8 cellular contexts compared by ENCODE assay signal in the genomic region with DNA sequence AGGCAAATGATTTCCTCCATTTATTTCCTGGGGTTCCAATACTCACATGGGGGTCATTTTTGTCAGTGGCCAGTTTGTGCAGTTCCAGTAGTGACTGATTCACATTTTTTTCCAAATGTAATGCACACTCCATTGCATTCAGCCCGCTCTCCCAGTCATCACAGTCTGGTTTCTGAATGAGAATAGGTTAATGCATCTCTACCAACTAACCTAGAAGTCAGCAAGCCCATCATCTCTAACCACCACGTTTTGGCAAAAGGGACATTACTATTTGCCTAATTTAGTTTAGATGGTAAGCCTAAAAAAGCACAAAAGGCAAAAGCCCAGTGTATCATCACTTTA. TPM values are rescaled to one million over a fixed set of nuclear protein-coding genes. Genes with fewer than 3 reads are reported as not detected.
DNase-seq lines count a peak whose midpoint lies in the region; ATAC-seq, FAIRE-seq and TF ChIP-seq lines count a peak whose summit lies in the region.

No MANE protein-coding gene starts in this region.

- peaks cover 48% of the 10 kb centered on the region for H3K4me1 Mint-ChIP-seq in activated T-cell treated with anti-CD3 and anti-CD28 coated beads, Interleukin-2, amount 50 U/mL, for 72 hours (ENCODE audit: low read depth)

- peak overlapping the region; percentile 84 to 98 for H3K4me3 Mint-ChIP-seq in activated T-cell treated with anti-CD3 and anti-CD28 coated beads, Interleukin-2, amount 50 U/mL, for 72 hours

- H3K36me3 ChIP-seq in right atrium auricular region = peaks cover 45% of the 10 kb centered on the region
- H3K36me3 ChIP-seq in small intestine (ENCODE audit: control insufficient read depth in 2 of 2, insufficient read depth in 2 of 2, low read length in 2 of 2) = peaks cover 0 to 7% of the 10 kb centered on the region in 2 donors

- no peak for TF ChIP-seq CTCF in right atrium auricular region (IDR thresholded peaks at IDR 0.05)

- H3K4me1 ChIP-seq in right atrium auricular region (peaks cover 0 to 73% of the 10 kb centered on the region in 2 donors), small intestine (ENCODE audit: control insufficient read depth in 2 of 2, insufficient read depth in 1 of 2, low read depth in 1 of 2, low read length in 1 of 2) (peaks cover 3 to 4% of the 10 kb centered on the region in 2 donors)

- peak overlapping the region; percentile 92 to 95 for H3K4me3 ChIP-seq in right atrium auricular region
- H3K4me3 ChIP-seq in small intestine (ENCODE audit: low read depth in 1 of 2, low read length in 2 of 2) = peak overlapping the region; percentile 40 to 81

- no peaks in the 10 kb centered on the region for H3K27me3 Mint-ChIP-seq in activated T-cell treated with anti-CD3 and anti-CD28 coated beads, Interleukin-2, amount 50 U/mL, for 72 hours (ENCODE audit: low read depth)

- no peaks in the 10 kb centered on the region for H3K9me3 Mint-ChIP-seq in activated T-cell treated with anti-CD3 and anti-CD28 coated beads, Interleukin-2, amount 50 U/mL, for 72 hours

- ATAC-seq in activated T-cell treated with anti-CD3 and anti-CD28 coated beads, Interleukin-2, amount 50 U/mL, for 72 hours (replicated peaks in 1 of 2) = no peak
- ATAC-seq in esophagus mucosa = no peak

- CTCF ChIA-PET in HEK293T (lab: Yijun Ruan, JAX) = no interaction called here

- peak; percentile 1 for TF ChIP-seq POLR2A in GM19099 (IDR thresholded peaks at IDR 0.05; ENCODE audit: extremely low read depth, insufficient read length, low read depth)

- H3K27me3 ChIP-seq in right atrium auricular region = no peaks in the 10 kb centered on the region
- no peaks in the 10 kb centered on the region for H3K27me3 ChIP-seq in small intestine (ENCODE audit: control insufficient read depth in 2 of 2, insufficient read depth in 2 of 2, low read length in 2 of 2)

- H3K9me3 ChIP-seq in right atrium auricular region (no peaks in the 10 kb centered on the region), small intestine (ENCODE audit: control insufficient read depth, low read depth) (no peaks in the 10 kb centered on the region)

- FAIRE-seq in small intestine (lab: Jason Lieb, UNC) = no peak

- WGBS in small intestine, 3 donors = 23 to 44% (median 27%) methylated on average over 2 of the region's 2 CpGs

- H3K36me3 Mint-ChIP-seq in activated T-cell treated with anti-CD3 and anti-CD28 coated beads, Interleukin-2, amount 50 U/mL, for 72 hours (ENCODE audit: insufficient read depth in 2 of 2) = peaks cover 21 to 29% of the 10 kb centered on the region in 2 donors

- peak overlapping the region; percentile 74 for H3K27ac Mint-ChIP-seq in activated T-cell treated with anti-CD3 and anti-CD28 coated beads, Interleukin-2, amount 50 U/mL, for 72 hours

- DNase-seq in activated T-cell treated with anti-CD3 and anti-CD28 coated beads, Interleukin-2, amount 50 U/mL, for 72 hours = no peak
- DNase-seq in right atrium auricular region (ENCODE audit: low spot score) = no peak
- DNase-seq in small intestine = no peak
- no peak for DNase-seq in OCI-M2 (lab: John Stamatoyannopoulos, UW; ENCODE audit: unreplicated experiment)
- no peak for DNase-seq in HEK293T (ENCODE audit: extremely low spot score)
- DNase-seq in activated CD4-positive, alpha-beta T cell treated with anti-CD3 and anti-CD28 coated beads, Interleukin-2, amount 50 U/mL, for 48 hours = no peak

- H3K27ac ChIP-seq in right atrium auricular region (peak overlapping the region; percentile 99 to 100), small intestine (ENCODE audit: low read depth in 1 of 2, low read length in 1 of 2) (peak overlapping the region; percentile 96 to 98)

- POLR2A ChIA-PET in HEK293T (lab: Yijun Ruan, JAX) = interaction anchor here (1.2 to 5.4 kb wide), 3 partner anchors 10 to 61 kb away, joined by 3 to 68 read pairs (median 4); partner anchors contain the start of gene BEST1

TF ChIP-seq in HEK293T, 16 proteins besides CTCF, POLR2A, EP300 and RAD21:
- TF ChIP-seq SUZ12 (IDR thresholded peaks at IDR 0.05) (no peak), ARNT (IDR thresholded peaks at IDR 0.05) (no peak), TARDBP (IDR thresholded peaks at IDR 0.05) (no peak)
- TF ChIP-seq, protein P1, sequence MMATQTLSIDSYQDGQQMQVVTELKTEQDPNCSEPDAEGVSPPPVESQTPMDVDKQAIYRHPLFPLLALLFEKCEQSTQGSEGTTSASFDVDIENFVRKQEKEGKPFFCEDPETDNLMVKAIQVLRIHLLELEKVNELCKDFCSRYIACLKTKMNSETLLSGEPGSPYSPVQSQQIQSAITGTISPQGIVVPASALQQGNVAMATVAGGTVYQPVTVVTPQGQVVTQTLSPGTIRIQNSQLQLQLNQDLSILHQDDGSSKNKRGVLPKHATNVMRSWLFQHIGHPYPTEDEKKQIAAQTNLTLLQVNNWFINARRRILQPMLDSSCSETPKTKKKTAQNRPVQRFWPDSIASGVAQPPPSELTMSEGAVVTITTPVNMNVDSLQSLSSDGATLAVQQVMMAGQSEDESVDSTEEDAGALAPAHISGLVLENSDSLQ (IDR thresholded peaks at IDR 0.05) = no peak
TF ChIP-seq in HEK293T: peak in this region for 0.

RNA-seq across cellular contexts. Expression of gene FTH1, which starts 2.5 kb away (rescaled TPM):
- 1,000 to 10,000 TPM; 1,135 to 1,244 TPM for total RNA-seq in activated T-cell treated with anti-CD3 and anti-CD28 coated beads, Interleukin-2, amount 50 U/mL, for 72 hours
- total RNA-seq in right atrium auricular region (1,000 to 10,000 TPM; 2,265 to 2,787 TPM), esophagus mucosa (911 TPM)
- 1,000 to 10,000 TPM; 3,413 to 10,000 (median 8,961) TPM for polyA plus RNA-seq in small intestine

RNA-seq across cellular contexts. Expression of gene BEST1, which starts 14.8 kb away (rescaled TPM):
- total RNA-seq in activated T-cell treated with anti-CD3 and anti-CD28 coated beads, Interleukin-2, amount 50 U/mL, for 72 hours = 1 to 10 TPM; 1.9 to 4.1 TPM
- 1 to 10 TPM; 1.3 to 4.7 TPM for total RNA-seq in right atrium auricular region
- 1 to 10 TPM; 2.7 to 4.7 (median 4.3) TPM for polyA plus RNA-seq in small intestine
- 0.44 TPM for total RNA-seq in esophagus mucosa

RNA-seq across cellular contexts. Expression of gene RAB3IL1, which starts 47.5 kb away (rescaled TPM):
- under 1 TPM; 0.34 to 0.49 TPM for total RNA-seq in activated T-cell treated with anti-CD3 and anti-CD28 coated beads, Interleukin-2, amount 50 U/mL, for 72 hours
- total RNA-seq in right atrium auricular region (10 to 100 TPM in 1 of 2 donors, 1 to 10 TPM in 1; 4.3 to 16.8 TPM), esophagus mucosa (0.88 TPM)
- polyA plus RNA-seq in small intestine = 1 to 10 TPM in 2 of 3 donors, under 1 TPM in 1; 0.45 to 9.5 (median 4.9) TPM
